In the genomic region with DNA sequence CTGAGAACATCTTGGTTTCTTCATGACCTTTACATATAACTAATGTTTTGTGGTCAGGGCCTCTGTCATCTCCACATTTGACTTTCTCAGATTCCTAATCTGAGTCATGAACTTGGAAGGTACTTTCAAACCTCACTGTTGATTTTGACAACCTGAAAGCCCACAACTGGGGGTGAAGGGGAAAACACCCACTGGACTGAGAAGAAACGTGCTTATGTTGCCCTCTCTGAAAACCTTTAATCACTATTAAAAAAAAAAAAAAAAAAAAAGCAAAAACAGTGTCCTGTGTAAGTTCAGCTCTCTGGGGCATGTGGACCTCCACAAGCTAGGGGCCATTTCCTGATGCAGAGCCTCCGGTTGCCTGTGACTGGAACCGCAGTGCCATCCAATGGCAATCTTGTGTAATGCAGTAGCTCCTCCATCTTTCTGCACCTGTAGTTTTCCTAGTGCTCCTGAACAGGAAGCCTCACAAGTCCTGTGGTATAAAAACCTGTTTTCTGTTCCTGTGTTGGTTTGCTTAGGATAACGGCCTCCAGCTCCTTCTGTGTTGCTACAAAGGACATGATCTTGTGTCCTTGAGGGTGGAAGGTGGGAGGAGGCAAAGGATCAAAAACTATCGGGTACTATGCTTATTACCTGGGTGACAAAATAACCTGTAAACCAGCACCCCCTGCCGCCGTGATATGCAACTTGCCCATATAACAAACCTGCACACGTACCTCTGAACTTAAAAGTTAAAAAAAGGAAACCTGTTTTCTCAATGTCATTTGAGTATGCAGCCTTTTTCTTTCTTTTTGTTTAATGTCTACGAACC, we compare ENCODE assay signal across 7 cellular contexts.
DNase-seq lines count a peak whose midpoint lies in the region; ATAC-seq, FAIRE-seq and TF ChIP-seq lines count a peak whose summit lies in the region.

No MANE protein-coding gene starts in this region.

- DNase-seq in HTR-8/SVneo (ENCODE audit: insufficient read length, low spot score) (peak; percentile 26), NCI-H748 treated with DMSO at 0.1 percent for 48 hours (lab: John Stamatoyannopoulos, UW) (peak; percentile 38), left cardiac atrium (peak; percentile 30), small intestine (peak; percentile 40)
- DNase-seq in activated T-cell treated with anti-CD3 and anti-CD28 coated beads, Interleukin-2, amount 50 U/mL, for 4 hours, result no peak

- H3K27me3 ChIP-seq in small intestine (ENCODE audit: control insufficient read depth in 2 of 2, insufficient read depth in 2 of 2, low read length in 2 of 2), result no peaks in the 10 kb centered on the region

- no peaks in the 10 kb centered on the region for H3K9me3 ChIP-seq in small intestine (ENCODE audit: control insufficient read depth, low read depth)

- no peak overlapping the region for H3K27ac ChIP-seq in small intestine (ENCODE audit: low read depth in 1 of 2, low read length in 1 of 2)

- 13 to 23% (median 22%) methylated on average over 9 of the region's 9 CpGs for WGBS in small intestine, 3 donors

- H3K9me3 Mint-ChIP-seq in activated T-cell treated with anti-CD3 and anti-CD28 coated beads, Interleukin-2, amount 50 U/mL, for 4 hours, result no peaks in the 10 kb centered on the region

- H3K4me3 Mint-ChIP-seq in activated T-cell treated with anti-CD3 and anti-CD28 coated beads, Interleukin-2, amount 50 U/mL, for 4 hours, result no peak overlapping the region

- FAIRE-seq in HTR-8/SVneo (lab: Jason Lieb, UNC) (no peak), small intestine (lab: Jason Lieb, UNC) (no peak)

- intact Hi-C loops in left cardiac atrium (cut with DNase I), result loop anchor here in 1 of 2 donors (2.0 kb wide), 1 partner anchor 458 kb away; no protein-coding TSS in a partner anchor

- peak; percentile 84 for TF ChIP-seq CTCF in GM12873 (IDR thresholded peaks at IDR 0.05; ENCODE audit: insufficient read depth, low read depth, low read length, missing control alignments)

- peaks cover 4% of the 10 kb centered on the region for H3K4me1 Mint-ChIP-seq in activated T-cell treated with anti-CD3 and anti-CD28 coated beads, Interleukin-2, amount 50 U/mL, for 4 hours (ENCODE audit: low read depth)

- no peaks in the 10 kb centered on the region for H3K4me1 ChIP-seq in small intestine (ENCODE audit: control insufficient read depth in 2 of 2, insufficient read depth in 1 of 2, low read depth in 1 of 2, low read length in 1 of 2)

- no peak overlapping the region for H3K4me3 ChIP-seq in small intestine (ENCODE audit: low read depth in 1 of 2, low read length in 2 of 2)

- ATAC-seq in GM21723 (IDR thresholded peaks at IDR 0.05; ENCODE audit: unreplicated experiment) (peak; percentile 86), left cardiac atrium (peak; percentile 27 to 48)
- ATAC-seq in activated T-cell treated with anti-CD3 and anti-CD28 coated beads, Interleukin-2, amount 50 U/mL, for 4 hours, result peak; percentile 52 to 76

- H3K27me3 Mint-ChIP-seq in activated T-cell treated with anti-CD3 and anti-CD28 coated beads, Interleukin-2, amount 50 U/mL, for 4 hours (ENCODE audit: low read depth), result no peaks in the 10 kb centered on the region

- no peaks in the 10 kb centered on the region for H3K36me3 ChIP-seq in small intestine (ENCODE audit: control insufficient read depth in 2 of 2, insufficient read depth in 2 of 2, low read length in 2 of 2)

- H3K36me3 Mint-ChIP-seq in activated T-cell treated with anti-CD3 and anti-CD28 coated beads, Interleukin-2, amount 50 U/mL, for 4 hours (ENCODE audit: insufficient read depth), result no peaks in the 10 kb centered on the region
